ENCODE assay signal across 16 cellular contexts in the genomic region with DNA sequence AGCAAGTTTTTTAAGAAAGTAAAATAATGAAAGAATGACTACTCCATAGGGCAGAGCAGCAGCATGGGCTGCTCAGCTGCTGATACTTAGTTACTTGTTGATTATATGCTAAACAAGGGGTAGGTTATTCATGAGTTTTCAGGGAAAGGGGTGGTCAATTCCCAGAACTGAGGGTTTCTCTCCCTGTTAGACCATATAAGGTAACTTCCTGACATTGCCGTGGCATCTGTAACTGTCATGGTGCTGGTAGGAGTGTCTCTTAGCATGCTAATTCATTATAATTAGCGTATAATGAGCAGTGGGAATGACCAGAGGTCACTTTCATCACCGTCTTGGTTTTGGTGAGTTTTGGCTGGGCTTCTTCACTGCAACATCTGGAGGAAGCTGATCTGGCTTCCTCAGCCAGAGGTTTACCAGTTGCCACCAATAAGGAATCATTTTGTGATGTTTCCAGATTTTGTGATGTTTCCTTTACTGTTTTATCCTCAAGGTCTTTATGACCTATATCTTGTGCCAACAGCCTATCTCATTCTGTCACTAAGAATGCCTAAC.
"Had no signal": no experiment of that assay in that cellular context is flagged by ENCODE, and none has a peak within 500 bp of the region (broad histone marks: within the 10 kb centered on the region; RNA-seq: fewer than 3 reads in every experiment).

No MANE protein-coding gene starts in this region.

- ATAC-seq: activated T-cell treated with anti-CD3 and anti-CD28 coated beads, Interleukin-2, amount 50 U/mL, for 4 hours; stimulated activated naive CD8-positive, alpha-beta T cell treated with anti-CD3 and anti-CD28 coated beads, Interleukin-15, amount 100 ng/mL, for 72 hours had no signal

- H3K27ac ChIP-seq: ascending aorta, hepatocyte had no signal

- H3K9me3 ChIP-seq: ascending aorta, colonic mucosa, gastrocnemius medialis had no signal

- H3K4me3 ChIP-seq: ascending aorta, colonic mucosa, gastrocnemius medialis, hepatocyte had no signal

- H3K36me3 ChIP-seq: ascending aorta, colonic mucosa, gastrocnemius medialis had no signal

- DNase-seq: activated CD4-positive, alpha-beta T cell treated with anti-CD3 and anti-CD28 coated beads, Interleukin-2, amount 50 U/mL, for 4 hours; activated gamma-delta T cell treated with Interleukin-2 at 50 U/mL for 16 hours; activated naive CD8-positive, alpha-beta T cell treated with anti-CD3 and anti-CD28 coated beads, Interleukin-2, amount 10 ng/mL, durations not matched to agents 7 days and 5 days; activated T-cell treated with anti-CD3 and anti-CD28 coated beads, Interleukin-2, amount 50 U/mL, for 4 hours; caudate nucleus; colonic mucosa; effector CD4-positive, alpha-beta T cell; gastrocnemius medialis; mammary epithelial cell; occipital lobe; stimulated activated CD4-positive, alpha-beta T cell treated with anti-CD3 and anti-CD28 coated beads, Interleukin-15, amount 100 ng/mL, for 24 hours; stimulated activated CD4-positive, alpha-beta T cell treated with anti-CD3 and anti-CD28 coated beads, Interleukin-4, amount 100 ng/mL, for 24 hours; stimulated activated naive CD8-positive, alpha-beta T cell treated with anti-CD3 and anti-CD28 coated beads, Interleukin-15, amount 100 ng/mL, for 72 hours; T-helper 2 cell had no signal

- H3K4me1 ChIP-seq: ascending aorta, colonic mucosa had no signal

- H3K27me3 ChIP-seq: ascending aorta, colonic mucosa, gastrocnemius medialis, hepatocyte had no signal
